19 cellular contexts compared by ENCODE assay signal in the genomic region with DNA sequence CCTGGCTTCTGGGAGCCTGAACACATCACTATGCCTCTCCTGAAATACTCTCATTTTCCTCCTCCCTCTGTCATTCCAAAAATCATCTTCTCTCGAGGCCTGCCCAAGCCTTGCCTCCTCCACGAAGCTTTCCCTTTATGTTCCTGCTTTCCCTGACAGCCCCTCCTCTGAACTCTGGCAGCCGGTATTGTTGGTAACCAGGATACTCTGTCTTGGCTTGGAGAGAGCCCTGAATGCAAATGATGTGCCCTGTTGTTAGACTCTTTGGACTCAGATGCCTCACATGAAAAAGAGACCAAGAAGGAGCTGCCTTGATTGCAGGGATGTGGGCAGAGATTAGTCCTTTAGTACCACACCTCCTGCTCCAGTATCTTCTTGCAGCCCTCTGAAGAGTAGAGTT.
"Had no signal": no experiment of that assay in that cellular context is flagged by ENCODE, and none has a peak within 500 bp of the region (broad histone marks: within the 10 kb centered on the region; RNA-seq: fewer than 3 reads in every experiment).

No MANE protein-coding gene starts in this region.

- H3K36me3 ChIP-seq: brain microvascular endothelial cell, esophagus muscularis mucosa, thoracic aorta, vagina had no signal

- H3K27ac ChIP-seq: brain microvascular endothelial cell, esophagus muscularis mucosa, thoracic aorta, vagina had no signal

- H3K4me3 ChIP-seq: esophagus muscularis mucosa, thoracic aorta, vagina had no signal

- DNase-seq: activated CD4-positive, alpha-beta memory T cell treated with anti-CD3 and anti-CD28 coated beads, Interleukin-2, amount 10 ng/mL, durations not matched to agents 7 days and 5 days; activated CD4-positive, alpha-beta T cell treated with anti-CD3 and anti-CD28 coated beads, Interleukin-2, amount 10 ng/mL, durations not matched to agents 24 days and 14 days; activated gamma-delta T cell; activated T-cell treated with anti-CD3 and anti-CD28 coated beads, Interleukin-2, amount 50 U/mL, for 72 hours; aorta; brain microvascular endothelial cell; central memory CD4-positive, alpha-beta T cell; effector memory CD8-positive, alpha-beta T cell; left cardiac atrium; occipital lobe; retina; stimulated activated CD4-positive, alpha-beta T cell treated with anti-CD3 and anti-CD28 coated beads, Interleukin-2, amount 100 ng/mL, for 48 hours; stimulated activated CD8-positive, alpha-beta memory T cell treated with anti-CD3 and anti-CD28 coated beads, Interleukin-4, amount 100 ng/mL, for 48 hours; stimulated activated naive B cell treated with anti-CD40 and anti-IgM and Interleukin-4, amounts not matched to agents 10 μg/mL and 1 μg/mL and 100 μg/mL, for 72 hours; SW 1271; T-helper 17 cell had no signal

- H3K9me3 ChIP-seq: esophagus muscularis mucosa, thoracic aorta, vagina had no signal

- H3K4me1 ChIP-seq: esophagus muscularis mucosa, vagina had no signal

- H3K27me3 ChIP-seq: brain microvascular endothelial cell, vagina had no signal
